Comparison of ENCODE assay signal across 13 cellular contexts in the genomic region with DNA sequence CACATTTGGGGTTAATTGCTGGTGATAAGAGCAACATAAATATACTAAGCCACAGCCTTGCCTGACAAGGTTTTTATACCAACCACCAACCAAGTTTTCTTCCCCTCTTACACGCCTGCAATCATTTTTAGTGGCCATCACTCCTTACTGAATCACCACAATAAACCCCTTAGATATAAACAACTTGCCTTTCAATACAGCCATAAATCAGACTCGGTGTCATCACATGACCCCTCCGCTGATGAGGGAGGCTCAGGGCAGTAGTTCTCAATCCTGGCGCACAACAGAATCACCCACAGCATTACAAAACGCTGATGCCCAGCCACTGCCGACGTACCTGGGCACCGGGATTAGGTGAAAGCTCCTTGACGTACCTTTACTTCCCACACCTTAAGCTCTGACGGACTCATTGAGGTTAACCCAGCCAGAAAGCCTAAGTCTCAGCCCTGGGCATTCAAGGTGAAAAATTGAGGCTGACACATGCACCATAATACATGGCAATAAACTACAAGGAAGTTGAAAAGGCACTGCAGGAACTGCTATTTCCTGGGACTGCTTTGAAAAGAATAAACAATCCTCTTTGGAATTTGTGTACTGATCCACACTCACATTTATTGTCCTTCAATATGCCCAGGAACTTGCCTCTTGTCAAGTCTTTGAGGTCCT. TPM values are rescaled to one million over a fixed set of nuclear protein-coding genes. Genes with fewer than 3 reads are reported as not detected.
DNase-seq lines count a peak whose midpoint lies in the region.
"Had no signal": no experiment of that assay in that cellular context is flagged by ENCODE, and none has a peak within 500 bp of the region (broad histone marks: within the 10 kb centered on the region; RNA-seq: fewer than 3 reads in every experiment).

No MANE protein-coding gene starts in this region.

- peak overlapping the region in 1 of 2 donors; percentile 14 for H3K9ac ChIP-seq in stomach smooth muscle (ENCODE audit: low read length in 2 of 2)

- no peaks in the 10 kb centered on the region for H3K9me3 ChIP-seq in stomach smooth muscle (ENCODE audit: control insufficient read depth in 2 of 2, low read length in 2 of 2)
- H3K9me3 ChIP-seq: MG63, testis had no signal

- H3K4me3 ChIP-seq in stomach smooth muscle (ENCODE audit: low read length in 2 of 2), result peak overlapping the region in 1 of 2 donors; percentile 8
- H3K4me3 ChIP-seq: MG63, testis had no signal

- H3K36me3 ChIP-seq in stomach smooth muscle (ENCODE audit: control insufficient read depth in 2 of 2, insufficient read depth in 2 of 2, low read length in 2 of 2), result peaks cover 0 to 3% of the 10 kb centered on the region in 2 donors
- H3K36me3 ChIP-seq: MG63 had no signal

- peaks cover 73% of the 10 kb centered on the region for H3K4me1 ChIP-seq in stomach smooth muscle (ENCODE audit: control insufficient read depth, insufficient read depth, low read length)
- H3K4me1 ChIP-seq: testis had no signal

- DNase-seq in H4 (ENCODE audit: low spot score) (peak; percentile 76), SW480 (ENCODE audit: low spot score) (peak; percentile 55), kidney tubule cell (ENCODE audit: low spot score) (peak; percentile 83), mesenteric fat pad (ENCODE audit: low spot score) (no peak), NCI-H1436 (lab: John Stamatoyannopoulos, UW) (no peak)
- no peak for DNase-seq in stimulated activated CD4-positive, alpha-beta T cell treated with anti-CD3 and anti-CD28 coated beads, Interleukin-2, amount 100 ng/mL, for 24 hours
- DNase-seq: activated effector memory CD4-positive, alpha-beta T cell treated with Interleukin-2 at 50 U/mL for 16 hours; CD4-positive, CD25-positive, alpha-beta regulatory T cell; MG63; NCI-H2081 treated with DMSO at 0.1 percent for 48 hours; stimulated activated CD4-positive, alpha-beta T cell treated with anti-CD3 and anti-CD28 coated beads, Interleukin-12 subunit alpha, Interleukin-12 subunit beta, amount 100 ng/mL, for 4 hours; testis had no signal

- H3K27me3 ChIP-seq in stomach smooth muscle (ENCODE audit: control insufficient read depth in 1 of 2, insufficient read depth in 2 of 2, low read length in 2 of 2), result no peaks in the 10 kb centered on the region
- H3K27me3 ChIP-seq: testis had no signal

- H3K27ac ChIP-seq in stomach smooth muscle (ENCODE audit: low read length), result peak overlapping the region; percentile 49

RNA-seq across cellular contexts. Expression of a gene that starts 17.1 kb away (rescaled TPM):
- 0.18 and 0.85 TPM in 2 replicates for total RNA-seq in H4 (2014; rRNA removed; shearing (Covaris generic))
- total RNA-seq in mesenteric fat pad, result 107 TPM
- total RNA-seq: CD4-positive, CD25-positive, alpha-beta regulatory T cell had no signal

Comparison
In these comparisons a context has a peak if more than half of its experiments do, and no peak if none do; other contexts are left out.
1. DNase-seq: peak in H4 (single experiment), SW480 (single experiment) and kidney tubule cell (single experiment); none in mesenteric fat pad (single experiment), stimulated activated CD4-positive, alpha-beta T cell treated with anti-CD3 and anti-CD28 coated beads, Interleukin-2, amount 100 ng/mL, for 24 hours (0 of 2) and NCI-H1436 (single experiment).
2. RNA of a gene that starts 17.1 kb away (total RNA-seq): 107 TPM in mesenteric fat pad (single experiment); 0.18 to 0.85 TPM in H4; every median in the first group is over 10 times any median in the second.